Comparison of ENCODE assay signal across 23 cellular contexts in the genomic region with DNA sequence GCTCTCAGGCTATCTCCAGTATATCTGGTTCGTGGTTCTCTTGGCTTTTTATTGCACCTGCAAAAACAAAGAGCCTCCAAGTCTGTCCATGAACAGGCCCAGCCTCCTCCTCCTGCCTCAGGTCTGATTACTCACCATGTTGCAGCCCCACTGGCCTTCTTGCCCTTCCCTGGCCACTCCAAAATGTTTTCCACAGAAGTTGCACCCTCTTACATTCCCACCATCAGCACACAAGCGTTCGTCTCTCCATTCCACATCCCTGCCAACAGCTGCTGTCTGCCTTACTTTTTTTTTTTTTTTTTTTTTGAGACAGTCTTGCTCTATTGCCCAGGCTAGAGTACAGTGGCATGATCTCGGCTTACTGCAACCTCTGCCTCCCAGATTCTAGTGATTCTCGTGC.
"Had no signal": no experiment of that assay in that cellular context is flagged by ENCODE, and none has a peak within 500 bp of the region (broad histone marks: within the 10 kb centered on the region; RNA-seq: fewer than 3 reads in every experiment).

No MANE protein-coding gene starts in this region.

- ATAC-seq: activated CD4-positive, alpha-beta T cell treated with anti-CD3 and anti-CD28 coated beads for 36 hours; activated T-helper 17 cell treated with anti-CD3 and anti-CD28 coated beads, Interleukin-2, amount 50 U/mL, for 72 hours; esophagus mucosa; sciatic nerve; upper lobe of right lung had no signal

- H3K4me3 Mint-ChIP-seq: activated B cell treated with CpG ODN at 0.5 μM for 24 hours; activated CD4-positive, alpha-beta T cell treated with anti-CD3 and anti-CD28 coated beads for 36 hours; activated T-helper 17 cell treated with anti-CD3 and anti-CD28 coated beads, Interleukin-2, amount 50 U/mL, for 72 hours; dendritic cell treated with granulocyte-macrophage colony-stimulating factor and Interleukin-4, amounts not matched to agents 40 ng/mL and 50 ng/mL, for 4 days; memory B cell; naive B cell; neural crest cell; T-helper 1 cell treated with Interleukin-12 subunit alpha and Interleukin-12 subunit beta and Interleukin-4 antibody, amounts not matched to agents 30 μg/mL and 1 μg/mL, for 36 hours had no signal

- H3K9me3 Mint-ChIP-seq: activated B cell treated with CpG ODN at 0.5 μM for 24 hours; activated T-helper 17 cell treated with anti-CD3 and anti-CD28 coated beads, Interleukin-2, amount 50 U/mL, for 72 hours; dendritic cell treated with granulocyte-macrophage colony-stimulating factor and Interleukin-4, amounts not matched to agents 40 ng/mL and 50 ng/mL, for 4 days; memory B cell; neural crest cell; T-helper 1 cell treated with Interleukin-12 subunit alpha and Interleukin-12 subunit beta and Interleukin-4 antibody, amounts not matched to agents 30 μg/mL and 1 μg/mL, for 36 hours had no signal

- DNase-seq: activated B cell treated with CpG ODN at 0.5 μM for 24 hours; activated CD4-positive, alpha-beta T cell treated with anti-CD3 and anti-CD28 coated beads for 36 hours; activated CD4-positive, alpha-beta T cell treated with anti-CD3 and anti-CD28 coated beads, Interleukin-2, amount 50 U/mL, for 4 hours; amygdala; effector CD4-positive, alpha-beta T cell; hypothalamus; naive B cell; stimulated activated CD4-positive, alpha-beta T cell treated with anti-CD3 and anti-CD28 coated beads, Interleukin-2, amount 100 ng/mL, for 48 hours; stimulated activated CD8-positive, alpha-beta memory T cell treated with anti-CD3 and anti-CD28 coated beads, Interleukin-4, amount 100 ng/mL, for 48 hours; stimulated activated naive CD4-positive, alpha-beta T cell treated with Interleukin-2 at 50 U/mL for 16 hours; substantia nigra; T1000; thyroid gland; upper lobe of right lung had no signal

- FAIRE-seq: frontal cortex had no signal

- H3K4me1 Mint-ChIP-seq: activated B cell treated with CpG ODN at 0.5 μM for 24 hours; activated CD4-positive, alpha-beta T cell treated with anti-CD3 and anti-CD28 coated beads for 36 hours; activated T-helper 17 cell treated with anti-CD3 and anti-CD28 coated beads, Interleukin-2, amount 50 U/mL, for 72 hours; memory B cell; naive B cell; neural crest cell had no signal

- H3K4me3 ChIP-seq: cardiac muscle cell, thyroid gland, upper lobe of right lung had no signal

- H3K27me3 Mint-ChIP-seq: activated B cell treated with CpG ODN at 0.5 μM for 24 hours; activated CD4-positive, alpha-beta T cell treated with anti-CD3 and anti-CD28 coated beads for 36 hours; activated T-helper 17 cell treated with anti-CD3 and anti-CD28 coated beads, Interleukin-2, amount 50 U/mL, for 72 hours; dendritic cell treated with granulocyte-macrophage colony-stimulating factor and Interleukin-4, amounts not matched to agents 40 ng/mL and 50 ng/mL, for 4 days; memory B cell; naive B cell had no signal

- H3K9me3 ChIP-seq: thyroid gland, upper lobe of right lung had no signal

- H3K4me1 ChIP-seq: thyroid gland, upper lobe of right lung had no signal

- H3K27ac Mint-ChIP-seq: activated B cell treated with CpG ODN at 0.5 μM for 24 hours; activated CD4-positive, alpha-beta T cell treated with anti-CD3 and anti-CD28 coated beads for 36 hours; activated T-helper 17 cell treated with anti-CD3 and anti-CD28 coated beads, Interleukin-2, amount 50 U/mL, for 72 hours; dendritic cell treated with granulocyte-macrophage colony-stimulating factor and Interleukin-4, amounts not matched to agents 40 ng/mL and 50 ng/mL, for 4 days; memory B cell; T-helper 1 cell treated with Interleukin-12 subunit alpha and Interleukin-12 subunit beta and Interleukin-4 antibody, amounts not matched to agents 30 μg/mL and 1 μg/mL, for 36 hours had no signal
